In genomic region chr2:22807876-22808275, GRCh38 we compare ENCODE assay signal across 28 cellular contexts.
"Had no signal": no experiment of that assay in that cellular context is flagged by ENCODE, and none has a peak within 500 bp of the region (broad histone marks: within the 10 kb centered on the region; RNA-seq: fewer than 3 reads in every experiment).

No MANE protein-coding gene starts in this region.

- DNase-seq: colonic mucosa; effector CD8-positive, alpha-beta T cell; endodermal cell; foreskin fibroblast; heart left ventricle; left cardiac atrium; left lung; mesendoderm; midbrain; naive thymus-derived CD4-positive, alpha-beta T cell; right lobe of liver; small intestine; stimulated activated CD4-positive, alpha-beta T cell treated with anti-CD3 and anti-CD28 coated beads, Interleukin-15, amount 100 ng/mL, for 24 hours; stimulated activated CD4-positive, alpha-beta T cell treated with anti-CD3 and anti-CD28 coated beads, Interleukin-2, amount 100 ng/mL, for 48 hours; stimulated activated CD8-positive, alpha-beta memory T cell treated with anti-CD3 and anti-CD28 coated beads, Interleukin-4, amount 100 ng/mL, for 48 hours; stimulated activated naive CD4-positive, alpha-beta T cell; stimulated activated naive CD8-positive, alpha-beta T cell treated with anti-CD3 and anti-CD28 coated beads, Interleukin-15, amount 100 ng/mL, for 72 hours; thyroid gland; trophoblast cell had no signal

- H3K27me3 ChIP-seq: colonic mucosa, gastroesophageal sphincter, heart left ventricle, hepatocyte, left lung, neural progenitor cell, right lobe of liver, thyroid gland had no signal

- ATAC-seq: esophagus mucosa; gastroesophageal sphincter; heart left ventricle; left cardiac atrium; left lung; naive thymus-derived CD4-positive, alpha-beta T cell; right lobe of liver; stimulated activated naive CD8-positive, alpha-beta T cell treated with anti-CD3 and anti-CD28 coated beads, Interleukin-15, amount 100 ng/mL, for 72 hours had no signal

- H3K27ac Mint-ChIP-seq: dendritic cell treated with granulocyte-macrophage colony-stimulating factor and Interleukin-4, amounts not matched to agents 40 ng/mL and 50 ng/mL, for 4 days; endodermal cell; naive thymus-derived CD4-positive, alpha-beta T cell; nephron; neural progenitor cell; progenitor cell of endocrine pancreas; stimulated activated naive CD8-positive, alpha-beta T cell treated with anti-CD3 and anti-CD28 coated beads, Interleukin-15, amount 100 ng/mL, for 72 hours had no signal

- H3K4me2 ChIP-seq: hepatocyte, neural progenitor cell had no signal

- H3K27ac ChIP-seq: colonic mucosa, epithelial cell of prostate, gastroesophageal sphincter, heart left ventricle, hepatocyte, left lung, neural progenitor cell, parathyroid adenoma, right lobe of liver, thyroid gland had no signal

- H3K79me2 ChIP-seq: hepatocyte, parathyroid adenoma had no signal

- H3K4me3 ChIP-seq: colonic mucosa, gastroesophageal sphincter, heart left ventricle, hepatocyte, left lung, neural progenitor cell, right lobe of liver, thyroid gland had no signal

- H3K4me1 ChIP-seq: colonic mucosa, gastroesophageal sphincter, heart left ventricle, left lung, neural progenitor cell, parathyroid adenoma, right lobe of liver, thyroid gland had no signal

- H3K4me3 Mint-ChIP-seq: dendritic cell treated with granulocyte-macrophage colony-stimulating factor and Interleukin-4, amounts not matched to agents 40 ng/mL and 50 ng/mL, for 4 days; endodermal cell; naive thymus-derived CD4-positive, alpha-beta T cell; nephron; neural progenitor cell; stimulated activated naive CD8-positive, alpha-beta T cell treated with anti-CD3 and anti-CD28 coated beads, Interleukin-15, amount 100 ng/mL, for 72 hours had no signal

- H3K4me1 Mint-ChIP-seq: endodermal cell; nephron; neural progenitor cell; stimulated activated naive CD8-positive, alpha-beta T cell treated with anti-CD3 and anti-CD28 coated beads, Interleukin-15, amount 100 ng/mL, for 72 hours had no signal

- FAIRE-seq: small intestine had no signal

- H2AFZ ChIP-seq: hepatocyte, neural progenitor cell, parathyroid adenoma had no signal

- H3K36me3 ChIP-seq: colonic mucosa, gastroesophageal sphincter, heart left ventricle, left lung, right lobe of liver, thyroid gland had no signal

- H3K27me3 Mint-ChIP-seq: dendritic cell treated with granulocyte-macrophage colony-stimulating factor and Interleukin-4, amounts not matched to agents 40 ng/mL and 50 ng/mL, for 4 days; naive thymus-derived CD4-positive, alpha-beta T cell; progenitor cell of endocrine pancreas; stimulated activated naive CD8-positive, alpha-beta T cell treated with anti-CD3 and anti-CD28 coated beads, Interleukin-15, amount 100 ng/mL, for 72 hours had no signal
